20 cellular contexts compared by ENCODE assay signal in genomic region chrX:1932231-1932630, GRCh38.
DNase-seq lines count a peak whose midpoint lies in the region; TF ChIP-seq lines count a peak whose summit lies in the region.
"Had no signal": no experiment of that assay in that cellular context is flagged by ENCODE, and none has a peak within 500 bp of the region (broad histone marks: within the 10 kb centered on the region; RNA-seq: fewer than 3 reads in every experiment).

No MANE protein-coding gene starts in this region.

- H3K9me3 Mint-ChIP-seq in CD8-positive, alpha-beta memory T cell: peaks cover 0 to 15% (median 4%) of the 10 kb centered on the region in 5 donors
- H3K9me3 Mint-ChIP-seq: activated naive CD4-positive, alpha-beta T cell treated with anti-CD3 and anti-CD28 coated beads, Interleukin-2, amount 50 U/mL, for 24 hours had no signal

- POLR2A ChIA-PET in CD8-positive, alpha-beta memory T cell (lab: Charles Lee): no interaction called here

- peaks cover 2 to 8% of the 10 kb centered on the region in 2 donors for H3K27me3 Mint-ChIP-seq in CD8-positive, alpha-beta memory T cell
- H3K27me3 Mint-ChIP-seq: stimulated activated naive CD8-positive, alpha-beta T cell treated with anti-CD3 and anti-CD28 coated beads, Interleukin-15, amount 100 ng/mL, for 72 hours had no signal

- H3K4me3 ChIP-seq in cardiac muscle cell (no peak overlapping the region), right atrium auricular region (no peak overlapping the region)
- H3K4me3 ChIP-seq in CD8-positive, alpha-beta memory T cell (ENCODE audit: low read length): no peak overlapping the region
- H3K4me3 ChIP-seq: BLaER1 treated with 17β-estradiol and CSF1 and Interleukin-3, amounts not matched to agents 10 nM and 100 nM; body of pancreas; skin epidermis had no signal

- CTCF ChIA-PET in CD8-positive, alpha-beta memory T cell (lab: Charles Lee): no interaction called here

- H3K27ac ChIP-seq in cardiac muscle cell: peak overlapping the region; percentile 84
- H3K27ac ChIP-seq in right atrium auricular region: no peak overlapping the region
- H3K27ac ChIP-seq in CD8-positive, alpha-beta memory T cell (ENCODE audit: low read depth, low read length): no peak overlapping the region
- H3K27ac ChIP-seq: BLaER1 treated with 17β-estradiol and CSF1 and Interleukin-3, amounts not matched to agents 10 nM and 100 nM; body of pancreas; skin epidermis had no signal

- H3K27me3 ChIP-seq in cardiac muscle cell (no peaks in the 10 kb centered on the region), right atrium auricular region (no peaks in the 10 kb centered on the region)
- H3K27me3 ChIP-seq in CD8-positive, alpha-beta memory T cell (ENCODE audit: insufficient read depth, low read length, poor library complexity, severe bottlenecking): no peaks in the 10 kb centered on the region
- H3K27me3 ChIP-seq: BLaER1 treated with 17β-estradiol and CSF1 and Interleukin-3, amounts not matched to agents 10 nM and 100 nM; body of pancreas had no signal

- peaks cover 0 to 4% (median 0%) of the 10 kb centered on the region in 3 donors for H3K36me3 Mint-ChIP-seq in CD8-positive, alpha-beta memory T cell

- no peaks in the 10 kb centered on the region for H3K9me3 ChIP-seq in cardiac muscle cell (ENCODE audit: low read depth)
- no peaks in the 10 kb centered on the region for H3K9me3 ChIP-seq in right atrium auricular region
- no peaks in the 10 kb centered on the region for H3K9me3 ChIP-seq in CD8-positive, alpha-beta memory T cell (ENCODE audit: low read length)
- H3K9me3 ChIP-seq: body of pancreas had no signal

- no peaks in the 10 kb centered on the region for H3K36me3 ChIP-seq in cardiac muscle cell
- no peaks in the 10 kb centered on the region for H3K36me3 ChIP-seq in right atrium auricular region
- no peaks in the 10 kb centered on the region for H3K36me3 ChIP-seq in CD8-positive, alpha-beta memory T cell (ENCODE audit: insufficient read depth, low read length)
- H3K36me3 ChIP-seq: BLaER1 treated with 17β-estradiol and CSF1 and Interleukin-3, amounts not matched to agents 10 nM and 100 nM had no signal

- DNase-seq in cardiac muscle cell (ENCODE audit: low read depth in 1 of 2, low spot score in 1 of 2) (peak; percentile 36 to 44), right atrium auricular region (ENCODE audit: low spot score) (no peak), amniotic epithelial cell (ENCODE audit: low read depth) (peak; percentile 62), fibroblast of peridontal ligament (ENCODE audit: extremely low read depth) (peak; percentile 75), superior temporal gyrus (ENCODE audit: extremely low spot score) (peak; percentile 68), GM10266 (ENCODE audit: extremely low spot score) (no peak), GM20000 (ENCODE audit: low spot score) (no peak)
- no peak for DNase-seq in CD8-positive, alpha-beta memory T cell
- DNase-seq: 8988T; activated T-cell treated with anti-CD3 and anti-CD28 coated beads, Interleukin-2, amount 50 U/mL, for 48 hours; body of pancreas; KBM-7; NCI-H526 treated with DMSO at 0.1 percent for 48 hours; posterior cingulate gyrus; SHP77; stimulated activated CD4-positive, alpha-beta T cell treated with anti-CD3 and anti-CD28 coated beads, Interleukin-4, amount 100 ng/mL, for 24 hours; stimulated activated naive CD8-positive, alpha-beta T cell treated with anti-CD3 and anti-CD28 coated beads, Interleukin-15, amount 100 ng/mL, for 72 hours had no signal

- TF ChIP-seq CTCF in cardiac muscle cell (IDR thresholded peaks at IDR 0.05; ENCODE audit: low read depth, low read length) (no peak), right atrium auricular region (IDR thresholded peaks at IDR 0.05) (no peak), GM10266 (IDR thresholded peaks at IDR 0.05; ENCODE audit: control insufficient read depth, insufficient read depth, low read depth, missing control alignments) (no peak), GM20000 (IDR thresholded peaks at IDR 0.05; ENCODE audit: extremely low read depth, missing control alignments) (no peak)

- H3K4me1 Mint-ChIP-seq in CD8-positive, alpha-beta memory T cell: no peaks in the 10 kb centered on the region
- H3K4me1 Mint-ChIP-seq: activated naive CD4-positive, alpha-beta T cell treated with anti-CD3 and anti-CD28 coated beads, Interleukin-2, amount 50 U/mL, for 24 hours; stimulated activated naive CD8-positive, alpha-beta T cell treated with anti-CD3 and anti-CD28 coated beads, Interleukin-15, amount 100 ng/mL, for 72 hours had no signal

- no peak overlapping the region for H3K4me3 Mint-ChIP-seq in CD8-positive, alpha-beta memory T cell
- H3K4me3 Mint-ChIP-seq: activated naive CD4-positive, alpha-beta T cell treated with anti-CD3 and anti-CD28 coated beads, Interleukin-2, amount 50 U/mL, for 24 hours; stimulated activated naive CD8-positive, alpha-beta T cell treated with anti-CD3 and anti-CD28 coated beads, Interleukin-15, amount 100 ng/mL, for 72 hours had no signal

- H3K27ac Mint-ChIP-seq in CD8-positive, alpha-beta memory T cell: no peak overlapping the region
- H3K27ac Mint-ChIP-seq: activated naive CD4-positive, alpha-beta T cell treated with anti-CD3 and anti-CD28 coated beads, Interleukin-2, amount 50 U/mL, for 24 hours; stimulated activated naive CD8-positive, alpha-beta T cell treated with anti-CD3 and anti-CD28 coated beads, Interleukin-15, amount 100 ng/mL, for 72 hours had no signal

- H3K4me1 ChIP-seq in cardiac muscle cell (ENCODE audit: low read depth): peaks cover 4% of the 10 kb centered on the region
- no peaks in the 10 kb centered on the region for H3K4me1 ChIP-seq in right atrium auricular region
- no peaks in the 10 kb centered on the region for H3K4me1 ChIP-seq in CD8-positive, alpha-beta memory T cell (ENCODE audit: insufficient read depth, low read length)
- H3K4me1 ChIP-seq: body of pancreas had no signal

Comparison
In these comparisons a context has a peak if more than half of its experiments do, and no peak if none do; other contexts are left out.
1. DNase-seq: peak in cardiac muscle cell (2 of 2), amniotic epithelial cell (single experiment), fibroblast of peridontal ligament (single experiment) and superior temporal gyrus (single experiment); none in right atrium auricular region (single experiment), GM10266 (single experiment), GM20000 (single experiment) and CD8-positive, alpha-beta memory T cell (0 of 5).